1 cellular context compared by ENCODE assay signal in genomic region chr5:91383027-91383955, GRCh38.
TF ChIP-seq lines count a peak whose summit lies in the region.

Gene ARRDC3, minus strand, starts transcription at chr5:91383317. Its CDS starts 225 bp downstream, at chr5:91383092.

TF ChIP-seq in HepG2, 621 proteins besides CTCF, POLR2A, EP300 and RAD21 (continued from another document and continues in another):
- TF ChIP-seq AHR (CRISPR knock-in tag; IDR thresholded peaks at IDR 0.05) (no peak), ZNF34 (CRISPR knock-in tag; IDR thresholded peaks at IDR 0.05; ENCODE audit: borderline replicate concordance) (no peak), ZNF160 (CRISPR knock-in tag; IDR thresholded peaks at IDR 0.05) (no peak), ZNF747 (CRISPR knock-in tag; IDR thresholded peaks at IDR 0.05; ENCODE audit: borderline replicate concordance) (no peak; the same call in 1 of the 2 replicates), SMC3 (IDR thresholded peaks at IDR 0.05; ENCODE audit: low read length) (no peak), ZNF431 (CRISPR knock-in tag; IDR thresholded peaks at IDR 0.05; ENCODE audit: borderline replicate concordance, low read depth) (peak; percentile 86), ZNF614 (CRISPR knock-in tag; IDR thresholded peaks at IDR 0.05; ENCODE audit: borderline replicate concordance) (no peak), ZNF234 (CRISPR knock-in tag; conservative IDR thresholded peaks at IDR 0.05) (no peak), ZNF616 (CRISPR knock-in tag; IDR thresholded peaks at IDR 0.05; ENCODE audit: low read depth) (no peak), KMT2A (CRISPR knock-in tag; IDR thresholded peaks at IDR 0.05) (no peak; the same call in 1 of the 2 replicates), GATAD1 (CRISPR knock-in tag; IDR thresholded peaks at IDR 0.05) (peak; percentile 66), MZF1 (CRISPR knock-in tag; IDR thresholded peaks at IDR 0.05; ENCODE audit: borderline replicate concordance) (no peak), ATF4 (CRISPR knock-in tag; IDR thresholded peaks at IDR 0.05) (no peak), DDIT3 (CRISPR knock-in tag; IDR thresholded peaks at IDR 0.05) (no peak), ZNF460 (CRISPR knock-in tag; IDR thresholded peaks at IDR 0.05; ENCODE audit: borderline replicate concordance) (no peak), FOXO4 (CRISPR knock-in tag; conservative IDR thresholded peaks at IDR 0.05) (no peak), ZIK1 (CRISPR knock-in tag; IDR thresholded peaks at IDR 0.05; ENCODE audit: borderline replicate concordance, low read depth) (no peak), HOXD1 (CRISPR knock-in tag; IDR thresholded peaks at IDR 0.05) (no peak), YEATS4 (CRISPR knock-in tag; IDR thresholded peaks at IDR 0.05; ENCODE audit: borderline replicate concordance) (no peak; the same call in 1 of the 2 replicates), KDM1A (CRISPR knock-in tag; IDR thresholded peaks at IDR 0.05) (no peak), ONECUT2 (CRISPR knock-in tag; IDR thresholded peaks at IDR 0.05) (no peak), ZNF296 (CRISPR knock-in tag; conservative IDR thresholded peaks at IDR 0.05) (no peak), ZNF83 (CRISPR knock-in tag; IDR thresholded peaks at IDR 0.05; ENCODE audit: borderline replicate concordance) (no peak), MEF2D (CRISPR knock-in tag; IDR thresholded peaks at IDR 0.05) (no peak), ZNF768 (CRISPR knock-in tag; IDR thresholded peaks at IDR 0.05) (no peak), BRD4 (CRISPR knock-in tag; IDR thresholded peaks at IDR 0.05) (no peak), TCF12 (IDR thresholded peaks at IDR 0.05) (no peak), TCF12 (CRISPR knock-in tag; IDR thresholded peaks at IDR 0.05) (no peak), ZZZ3 (CRISPR knock-in tag; IDR thresholded peaks at IDR 0.05; ENCODE audit: borderline replicate concordance) (no peak), ATF5 (CRISPR knock-in tag; IDR thresholded peaks at IDR 0.05; ENCODE audit: low read depth) (no peak), PAF1 (CRISPR knock-in tag; IDR thresholded peaks at IDR 0.05) (no peak), SAFB2 (CRISPR knock-in tag; IDR thresholded peaks at IDR 0.05; ENCODE audit: borderline replicate concordance, low read depth) (no peak), CREM (IDR thresholded peaks at IDR 0.05) (no peak), CREM (CRISPR knock-in tag; IDR thresholded peaks at IDR 0.05) (no peak), PHF5A (CRISPR knock-in tag; IDR thresholded peaks at IDR 0.05; ENCODE audit: low read depth, unreplicated experiment) (no peak), JDP2 (CRISPR knock-in tag; IDR thresholded peaks at IDR 0.05; ENCODE audit: borderline replicate concordance) (no peak), ZNF44 (CRISPR knock-in tag; IDR thresholded peaks at IDR 0.05) (no peak), JARID2 (CRISPR knock-in tag; IDR thresholded peaks at IDR 0.05; ENCODE audit: insufficient replicate concordance) (no peak), ADNP (CRISPR knock-in tag; IDR thresholded peaks at IDR 0.05) (no peak), ZBED4 (CRISPR knock-in tag; IDR thresholded peaks at IDR 0.05; ENCODE audit: borderline replicate concordance) (no peak), TP53 (CRISPR knock-in tag; conservative IDR thresholded peaks at IDR 0.05) (no peak), POLR2AphosphoS5 (IDR thresholded peaks at IDR 0.05; ENCODE audit: low read depth, low read length) (peak; percentile 98)
- TF ChIP-seq, protein P1, sequence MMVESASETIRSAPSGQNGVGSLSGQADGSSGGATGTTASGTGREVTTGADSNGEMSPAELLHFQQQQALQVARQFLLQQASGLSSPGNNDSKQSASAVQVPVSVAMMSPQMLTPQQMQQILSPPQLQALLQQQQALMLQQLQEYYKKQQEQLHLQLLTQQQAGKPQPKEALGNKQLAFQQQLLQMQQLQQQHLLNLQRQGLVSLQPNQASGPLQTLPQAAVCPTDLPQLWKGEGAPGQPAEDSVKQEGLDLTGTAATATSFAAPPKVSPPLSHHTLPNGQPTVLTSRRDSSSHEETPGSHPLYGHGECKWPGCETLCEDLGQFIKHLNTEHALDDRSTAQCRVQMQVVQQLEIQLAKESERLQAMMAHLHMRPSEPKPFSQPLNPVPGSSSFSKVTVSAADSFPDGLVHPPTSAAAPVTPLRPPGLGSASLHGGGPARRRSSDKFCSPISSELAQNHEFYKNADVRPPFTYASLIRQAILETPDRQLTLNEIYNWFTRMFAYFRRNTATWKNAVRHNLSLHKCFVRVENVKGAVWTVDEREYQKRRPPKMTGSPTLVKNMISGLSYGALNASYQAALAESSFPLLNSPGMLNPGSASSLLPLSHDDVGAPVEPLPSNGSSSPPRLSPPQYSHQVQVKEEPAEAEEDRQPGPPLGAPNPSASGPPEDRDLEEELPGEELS (CRISPR knock-in tag; IDR thresholded peaks at IDR 0.05): no peak
- TF ChIP-seq, protein P2, sequence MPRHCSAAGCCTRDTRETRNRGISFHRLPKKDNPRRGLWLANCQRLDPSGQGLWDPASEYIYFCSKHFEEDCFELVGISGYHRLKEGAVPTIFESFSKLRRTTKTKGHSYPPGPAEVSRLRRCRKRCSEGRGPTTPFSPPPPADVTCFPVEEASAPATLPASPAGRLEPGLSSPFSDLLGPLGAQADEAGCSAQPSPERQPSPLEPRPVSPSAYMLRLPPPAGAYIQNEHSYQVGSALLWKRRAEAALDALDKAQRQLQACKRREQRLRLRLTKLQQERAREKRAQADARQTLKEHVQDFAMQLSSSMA (CRISPR knock-in tag; IDR thresholded peaks at IDR 0.05): no peak; the same call in 1 of the 2 replicates
- TF ChIP-seq, protein P3, sequence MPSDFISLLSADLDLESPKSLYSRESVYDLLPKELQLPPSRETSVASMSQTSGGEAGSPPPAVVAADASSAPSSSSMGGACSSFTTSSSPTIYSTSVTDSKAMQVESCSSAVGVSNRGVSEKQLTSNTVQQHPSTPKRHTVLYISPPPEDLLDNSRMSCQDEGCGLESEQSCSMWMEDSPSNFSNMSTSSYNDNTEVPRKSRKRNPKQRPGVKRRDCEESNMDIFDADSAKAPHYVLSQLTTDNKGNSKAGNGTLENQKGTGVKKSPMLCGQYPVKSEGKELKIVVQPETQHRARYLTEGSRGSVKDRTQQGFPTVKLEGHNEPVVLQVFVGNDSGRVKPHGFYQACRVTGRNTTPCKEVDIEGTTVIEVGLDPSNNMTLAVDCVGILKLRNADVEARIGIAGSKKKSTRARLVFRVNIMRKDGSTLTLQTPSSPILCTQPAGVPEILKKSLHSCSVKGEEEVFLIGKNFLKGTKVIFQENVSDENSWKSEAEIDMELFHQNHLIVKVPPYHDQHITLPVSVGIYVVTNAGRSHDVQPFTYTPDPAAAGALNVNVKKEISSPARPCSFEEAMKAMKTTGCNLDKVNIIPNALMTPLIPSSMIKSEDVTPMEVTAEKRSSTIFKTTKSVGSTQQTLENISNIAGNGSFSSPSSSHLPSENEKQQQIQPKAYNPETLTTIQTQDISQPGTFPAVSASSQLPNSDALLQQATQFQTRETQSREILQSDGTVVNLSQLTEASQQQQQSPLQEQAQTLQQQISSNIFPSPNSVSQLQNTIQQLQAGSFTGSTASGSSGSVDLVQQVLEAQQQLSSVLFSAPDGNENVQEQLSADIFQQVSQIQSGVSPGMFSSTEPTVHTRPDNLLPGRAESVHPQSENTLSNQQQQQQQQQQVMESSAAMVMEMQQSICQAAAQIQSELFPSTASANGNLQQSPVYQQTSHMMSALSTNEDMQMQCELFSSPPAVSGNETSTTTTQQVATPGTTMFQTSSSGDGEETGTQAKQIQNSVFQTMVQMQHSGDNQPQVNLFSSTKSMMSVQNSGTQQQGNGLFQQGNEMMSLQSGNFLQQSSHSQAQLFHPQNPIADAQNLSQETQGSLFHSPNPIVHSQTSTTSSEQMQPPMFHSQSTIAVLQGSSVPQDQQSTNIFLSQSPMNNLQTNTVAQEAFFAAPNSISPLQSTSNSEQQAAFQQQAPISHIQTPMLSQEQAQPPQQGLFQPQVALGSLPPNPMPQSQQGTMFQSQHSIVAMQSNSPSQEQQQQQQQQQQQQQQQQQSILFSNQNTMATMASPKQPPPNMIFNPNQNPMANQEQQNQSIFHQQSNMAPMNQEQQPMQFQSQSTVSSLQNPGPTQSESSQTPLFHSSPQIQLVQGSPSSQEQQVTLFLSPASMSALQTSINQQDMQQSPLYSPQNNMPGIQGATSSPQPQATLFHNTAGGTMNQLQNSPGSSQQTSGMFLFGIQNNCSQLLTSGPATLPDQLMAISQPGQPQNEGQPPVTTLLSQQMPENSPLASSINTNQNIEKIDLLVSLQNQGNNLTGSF (CRISPR knock-in tag; IDR thresholded peaks at IDR 0.05): no peak
- TF ChIP-seq, protein P4, sequence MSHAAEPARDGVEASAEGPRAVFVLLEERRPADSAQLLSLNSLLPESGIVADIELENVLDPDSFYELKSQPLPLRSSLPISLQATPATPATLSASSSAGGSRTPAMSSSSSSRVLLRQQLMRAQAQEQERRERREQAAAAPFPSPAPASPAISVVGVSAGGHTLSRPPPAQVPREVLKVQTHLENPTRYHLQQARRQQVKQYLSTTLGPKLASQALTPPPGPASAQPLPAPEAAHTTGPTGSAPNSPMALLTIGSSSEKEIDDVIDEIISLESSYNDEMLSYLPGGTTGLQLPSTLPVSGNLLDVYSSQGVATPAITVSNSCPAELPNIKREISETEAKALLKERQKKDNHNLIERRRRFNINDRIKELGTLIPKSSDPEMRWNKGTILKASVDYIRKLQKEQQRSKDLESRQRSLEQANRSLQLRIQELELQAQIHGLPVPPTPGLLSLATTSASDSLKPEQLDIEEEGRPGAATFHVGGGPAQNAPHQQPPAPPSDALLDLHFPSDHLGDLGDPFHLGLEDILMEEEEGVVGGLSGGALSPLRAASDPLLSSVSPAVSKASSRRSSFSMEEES (CRISPR knock-in tag; IDR thresholded peaks at IDR 0.05): no peak
- TF ChIP-seq, protein P5, sequence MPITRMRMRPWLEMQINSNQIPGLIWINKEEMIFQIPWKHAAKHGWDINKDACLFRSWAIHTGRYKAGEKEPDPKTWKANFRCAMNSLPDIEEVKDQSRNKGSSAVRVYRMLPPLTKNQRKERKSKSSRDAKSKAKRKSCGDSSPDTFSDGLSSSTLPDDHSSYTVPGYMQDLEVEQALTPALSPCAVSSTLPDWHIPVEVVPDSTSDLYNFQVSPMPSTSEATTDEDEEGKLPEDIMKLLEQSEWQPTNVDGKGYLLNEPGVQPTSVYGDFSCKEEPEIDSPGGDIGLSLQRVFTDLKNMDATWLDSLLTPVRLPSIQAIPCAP (CRISPR knock-in tag; IDR thresholded peaks at IDR 0.05; ENCODE audit: low read depth): no peak
- TF ChIP-seq, protein P6, sequence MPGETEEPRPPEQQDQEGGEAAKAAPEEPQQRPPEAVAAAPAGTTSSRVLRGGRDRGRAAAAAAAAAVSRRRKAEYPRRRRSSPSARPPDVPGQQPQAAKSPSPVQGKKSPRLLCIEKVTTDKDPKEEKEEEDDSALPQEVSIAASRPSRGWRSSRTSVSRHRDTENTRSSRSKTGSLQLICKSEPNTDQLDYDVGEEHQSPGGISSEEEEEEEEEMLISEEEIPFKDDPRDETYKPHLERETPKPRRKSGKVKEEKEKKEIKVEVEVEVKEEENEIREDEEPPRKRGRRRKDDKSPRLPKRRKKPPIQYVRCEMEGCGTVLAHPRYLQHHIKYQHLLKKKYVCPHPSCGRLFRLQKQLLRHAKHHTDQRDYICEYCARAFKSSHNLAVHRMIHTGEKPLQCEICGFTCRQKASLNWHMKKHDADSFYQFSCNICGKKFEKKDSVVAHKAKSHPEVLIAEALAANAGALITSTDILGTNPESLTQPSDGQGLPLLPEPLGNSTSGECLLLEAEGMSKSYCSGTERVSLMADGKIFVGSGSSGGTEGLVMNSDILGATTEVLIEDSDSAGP (CRISPR knock-in tag; IDR thresholded peaks at IDR 0.05; ENCODE audit: borderline replicate concordance): peak; percentile 97
